Comparison of ENCODE assay signal across 27 cellular contexts in genomic region chr1:94908965-94909364, GRCh38.
"Had no signal": no experiment of that assay in that cellular context is flagged by ENCODE, and none has a peak within 500 bp of the region (broad histone marks: within the 10 kb centered on the region; RNA-seq: fewer than 3 reads in every experiment).

No MANE protein-coding gene starts in this region.

- H3K4me3 ChIP-seq: coronary artery, dorsolateral prefrontal cortex, heart left ventricle, prostate gland, sigmoid colon, suprapubic skin, tibial artery had no signal

- H3K9me3 ChIP-seq: heart left ventricle, prostate gland, sigmoid colon, suprapubic skin, tibial artery had no signal

- H3K36me3 ChIP-seq: prostate gland, sigmoid colon, suprapubic skin, tibial artery had no signal

- H3K4me3 Mint-ChIP-seq: activated CD4-positive, alpha-beta memory T cell treated with anti-CD3 and anti-CD28 coated beads, Interleukin-2, amount 10 ng/mL, durations not matched to agents 7 days and 5 days; activated CD4-positive, alpha-beta T cell treated with anti-CD3 and anti-CD28 coated beads, Interleukin-2, amount 10 ng/mL, durations not matched to agents 7 days and 5 days; activated naive CD4-positive, alpha-beta T cell treated with anti-CD3 and anti-CD28 coated beads, Interleukin-2, amount 50 U/mL, for 24 hours; activated naive CD8-positive, alpha-beta T cell treated with anti-CD3 and anti-CD28 coated beads, Interleukin-2, amount 50 U/mL, for 24 hours; naive thymus-derived CD8-positive, alpha-beta T cell; stimulated activated naive B cell treated with anti-CD40 and anti-IgM and Interleukin-4, amounts not matched to agents 10 μg/mL and 1 μg/mL and 100 μg/mL, for 72 hours; T-helper 1 cell treated with Interleukin-12 subunit alpha and Interleukin-12 subunit beta and Interleukin-4 antibody, amounts not matched to agents 30 μg/mL and 1 μg/mL, for 36 hours had no signal

- H3K27me3 Mint-ChIP-seq: activated naive CD8-positive, alpha-beta T cell treated with anti-CD3 and anti-CD28 coated beads, Interleukin-2, amount 50 U/mL, for 24 hours had no signal

- ATAC-seq: activated CD4-positive, CD25-positive, alpha-beta regulatory T cell treated with anti-CD3 and anti-CD28 coated beads, Interleukin-2, amount 50 U/mL, for 24 hours; activated naive CD8-positive, alpha-beta T cell treated with anti-CD3 and anti-CD28 coated beads, Interleukin-2, amount 50 U/mL, for 24 hours; naive thymus-derived CD8-positive, alpha-beta T cell; stimulated activated naive B cell treated with anti-CD40 and anti-IgM and Interleukin-4, amounts not matched to agents 10 μg/mL and 1 μg/mL and 100 μg/mL, for 72 hours had no signal

- H3K27ac ChIP-seq: dorsolateral prefrontal cortex, heart left ventricle, prostate gland, suprapubic skin, tibial artery, VCaP had no signal

- H3K27ac Mint-ChIP-seq: activated CD4-positive, alpha-beta memory T cell treated with anti-CD3 and anti-CD28 coated beads, Interleukin-2, amount 10 ng/mL, durations not matched to agents 7 days and 5 days; activated CD4-positive, alpha-beta T cell treated with anti-CD3 and anti-CD28 coated beads, Interleukin-2, amount 10 ng/mL, durations not matched to agents 7 days and 5 days; activated naive CD4-positive, alpha-beta T cell treated with anti-CD3 and anti-CD28 coated beads, Interleukin-2, amount 50 U/mL, for 24 hours; activated naive CD8-positive, alpha-beta T cell treated with anti-CD3 and anti-CD28 coated beads, Interleukin-2, amount 50 U/mL, for 24 hours; activated T-helper 2 cell treated with anti-CD3 and anti-CD28 coated beads, Interferon-gamma antibody, Interleukin-2, Interleukin-4, amounts not matched to agents 10 μg/mL and 5 μg/mL and 100 μg/mL, durations not matched to agents 14 hours and 24 hours and 36 hours; stimulated activated naive B cell treated with anti-CD40 and anti-IgM and Interleukin-4, amounts not matched to agents 10 μg/mL and 1 μg/mL and 100 μg/mL, for 72 hours; T-helper 1 cell treated with Interleukin-12 subunit alpha and Interleukin-12 subunit beta and Interleukin-4 antibody, amounts not matched to agents 30 μg/mL and 1 μg/mL, for 36 hours had no signal

- H3K36me3 Mint-ChIP-seq: activated naive CD4-positive, alpha-beta T cell treated with anti-CD3 and anti-CD28 coated beads, Interleukin-2, amount 50 U/mL, for 24 hours had no signal

- H3K4me1 Mint-ChIP-seq: activated CD4-positive, alpha-beta memory T cell treated with anti-CD3 and anti-CD28 coated beads, Interleukin-2, amount 10 ng/mL, durations not matched to agents 7 days and 5 days; activated CD4-positive, alpha-beta T cell treated with anti-CD3 and anti-CD28 coated beads, Interleukin-2, amount 10 ng/mL, durations not matched to agents 7 days and 5 days; activated naive CD4-positive, alpha-beta T cell treated with anti-CD3 and anti-CD28 coated beads, Interleukin-2, amount 50 U/mL, for 24 hours; activated naive CD8-positive, alpha-beta T cell treated with anti-CD3 and anti-CD28 coated beads, Interleukin-2, amount 50 U/mL, for 24 hours; stimulated activated naive B cell treated with anti-CD40 and anti-IgM and Interleukin-4, amounts not matched to agents 10 μg/mL and 1 μg/mL and 100 μg/mL, for 72 hours had no signal

- DNase-seq: activated CD4-positive, alpha-beta memory T cell treated with anti-CD3 and anti-CD28 coated beads, Interleukin-2, amount 10 ng/mL, durations not matched to agents 7 days and 5 days; activated CD4-positive, alpha-beta T cell treated with anti-CD3 and anti-CD28 coated beads, Interleukin-2, amount 10 ng/mL, durations not matched to agents 7 days and 5 days; activated CD8-positive, alpha-beta memory T cell treated with anti-CD3 and anti-CD28 coated beads, Interleukin-2, amount 50 U/mL, for 48 hours; activated naive CD8-positive, alpha-beta T cell treated with anti-CD3 and anti-CD28 coated beads, Interleukin-2, amount 50 U/mL, for 24 hours; activated T-cell treated with anti-CD3 and anti-CD28 coated beads, Interleukin-2, amount 50 U/mL, for 48 hours; amygdala; cerebellar nuclear complex; dorsolateral prefrontal cortex; effector memory CD4-positive, alpha-beta T cell; erythroblast; heart left ventricle; naive thymus-derived CD8-positive, alpha-beta T cell; sigmoid colon; small intestine; stimulated activated CD4-positive, alpha-beta T cell treated with anti-CD3 and anti-CD28 coated beads, Interleukin-1b, Interleukin-23, amount 100 ng/mL, for 48 hours; stimulated activated naive B cell treated with anti-CD40 and anti-IgM and Interleukin-4, amounts not matched to agents 10 μg/mL and 1 μg/mL and 100 μg/mL, for 72 hours; T-helper 9 cell; tibial artery had no signal

- H3K4me1 ChIP-seq: prostate gland had no signal

- H3K27me3 ChIP-seq: dorsolateral prefrontal cortex, heart left ventricle, sigmoid colon, suprapubic skin, tibial artery had no signal

- FAIRE-seq: small intestine, TTC549 had no signal

- H3K9me3 Mint-ChIP-seq: activated CD4-positive, alpha-beta memory T cell treated with anti-CD3 and anti-CD28 coated beads, Interleukin-2, amount 10 ng/mL, durations not matched to agents 7 days and 5 days; activated CD4-positive, alpha-beta T cell treated with anti-CD3 and anti-CD28 coated beads, Interleukin-2, amount 10 ng/mL, durations not matched to agents 7 days and 5 days; activated naive CD4-positive, alpha-beta T cell treated with anti-CD3 and anti-CD28 coated beads, Interleukin-2, amount 50 U/mL, for 24 hours; activated naive CD8-positive, alpha-beta T cell treated with anti-CD3 and anti-CD28 coated beads, Interleukin-2, amount 50 U/mL, for 24 hours; activated T-helper 2 cell treated with anti-CD3 and anti-CD28 coated beads, Interferon-gamma antibody, Interleukin-2, Interleukin-4, amounts not matched to agents 10 μg/mL and 5 μg/mL and 100 μg/mL, durations not matched to agents 14 hours and 24 hours and 36 hours; naive thymus-derived CD8-positive, alpha-beta T cell; stimulated activated naive B cell treated with anti-CD40 and anti-IgM and Interleukin-4, amounts not matched to agents 10 μg/mL and 1 μg/mL and 100 μg/mL, for 72 hours; T-helper 1 cell treated with Interleukin-12 subunit alpha and Interleukin-12 subunit beta and Interleukin-4 antibody, amounts not matched to agents 30 μg/mL and 1 μg/mL, for 36 hours had no signal
